ENCODE assay signal across 18 cellular contexts in the genomic region with DNA sequence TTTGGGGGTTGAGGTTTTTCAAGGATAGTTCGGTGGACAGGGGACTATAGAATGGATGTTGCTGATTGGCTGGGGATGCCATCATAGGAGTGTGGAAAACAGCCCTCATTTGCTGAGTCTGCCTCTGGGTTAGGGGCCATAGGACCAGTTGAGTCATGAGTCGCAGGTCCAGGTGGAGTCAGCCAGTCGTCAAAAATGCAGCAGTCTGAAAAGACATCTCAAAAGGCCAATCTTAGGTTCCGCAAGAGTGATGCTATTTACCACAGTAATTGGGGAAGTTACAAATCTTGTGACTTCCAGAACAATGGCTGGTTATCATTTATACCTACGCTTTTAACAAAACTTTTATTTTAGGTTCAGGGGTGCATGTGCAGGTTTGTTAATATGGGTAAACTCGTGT.
"Had no signal": no experiment of that assay in that cellular context is flagged by ENCODE, and none has a peak within 500 bp of the region (broad histone marks: within the 10 kb centered on the region; RNA-seq: fewer than 3 reads in every experiment).

No MANE protein-coding gene starts in this region.

- ATAC-seq: gastroesophageal sphincter; left colon; left ventricle myocardium superior; naive thymus-derived CD8-positive, alpha-beta T cell had no signal

- H3K4me1 ChIP-seq: colonic mucosa, sigmoid colon had no signal

- H3K36me3 ChIP-seq: colonic mucosa, gastroesophageal sphincter, right atrium auricular region, sigmoid colon had no signal

- H3K4me3 Mint-ChIP-seq: naive thymus-derived CD8-positive, alpha-beta T cell; neural crest cell had no signal

- H3K9me3 ChIP-seq: colonic mucosa, esophagus squamous epithelium, gastroesophageal sphincter, right atrium auricular region had no signal

- H3K27me3 ChIP-seq: colonic mucosa, esophagus squamous epithelium, gastroesophageal sphincter, hepatocyte, right atrium auricular region, sigmoid colon had no signal

- H3K79me2 ChIP-seq: hepatocyte had no signal

- DNase-seq: colonic mucosa; dermis blood vessel endothelial cell; esophagus squamous epithelium; foreskin fibroblast; left colon; left ventricle myocardium superior; naive thymus-derived CD8-positive, alpha-beta T cell; sigmoid colon; stimulated activated CD4-positive, alpha-beta T cell treated with anti-CD3 and anti-CD28 coated beads, Interleukin-2, amount 100 ng/mL, for 24 hours; stimulated activated CD4-positive, alpha-beta T cell treated with anti-CD3 and anti-CD28 coated beads, Interleukin-4, amount 100 ng/mL, for 4 hours; stimulated activated naive CD4-positive, alpha-beta T cell treated with Interleukin-2 at 50 U/mL for 16 hours; trophoblast cell had no signal

- H3K27ac ChIP-seq: colonic mucosa, esophagus squamous epithelium, gastroesophageal sphincter, hepatocyte, right atrium auricular region, sigmoid colon, skin epidermis had no signal

- H3K4me3 ChIP-seq: colonic mucosa, esophagus squamous epithelium, gastroesophageal sphincter, hepatocyte, lung, right atrium auricular region, sigmoid colon, skin epidermis had no signal

- H3K27ac Mint-ChIP-seq: naive thymus-derived CD8-positive, alpha-beta T cell had no signal

- H3K4me2 ChIP-seq: hepatocyte had no signal
